10 cellular contexts compared by ENCODE assay signal in the genomic region with DNA sequence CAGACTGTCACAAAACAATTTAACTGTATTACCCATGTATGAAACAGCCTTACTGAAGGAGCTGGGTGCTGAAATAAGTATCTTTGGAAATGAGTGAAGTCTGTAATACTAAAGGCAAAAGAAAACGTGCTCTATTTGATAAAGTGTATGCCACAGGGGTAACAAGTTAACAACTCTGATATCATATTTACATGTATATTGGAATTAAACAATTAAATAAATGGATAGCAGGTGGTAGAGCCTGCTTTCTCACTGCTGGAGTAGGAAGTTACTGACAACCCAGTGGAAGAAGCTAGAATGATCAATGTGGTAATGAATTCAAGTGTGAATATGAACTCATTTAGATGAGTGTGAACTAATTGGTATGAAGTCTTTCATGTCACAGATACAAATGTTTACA.
"Had no signal": no experiment of that assay in that cellular context is flagged by ENCODE, and none has a peak within 500 bp of the region (broad histone marks: within the 10 kb centered on the region; RNA-seq: fewer than 3 reads in every experiment).

No MANE protein-coding gene starts in this region.

- DNase-seq: GM23248, GOT3, H9, HCEC 1CT, IMR-90, KBM-7 had no signal

- H3K27ac ChIP-seq: GM23248, HL-60, KMS-11 had no signal

- FAIRE-seq: H54, HTR-8/SVneo had no signal

- H3K4me2 ChIP-seq: KMS-11 had no signal

- H2AFZ ChIP-seq: GM23248 had no signal

- H3K9ac ChIP-seq: GM23248, KMS-11 had no signal

- H3K4me3 ChIP-seq: GM23248 had no signal
